26 cellular contexts compared by ENCODE assay signal in genomic region chr1:41883507-41883906, GRCh38. TPM values are rescaled to one million over a fixed set of nuclear protein-coding genes. Genes with fewer than 3 reads are reported as not detected.
DNase-seq lines count a peak whose midpoint lies in the region; ATAC-seq and TF ChIP-seq lines count a peak whose summit lies in the region.
"Had no signal": no experiment of that assay in that cellular context is flagged by ENCODE, and none has a peak within 500 bp of the region (broad histone marks: within the 10 kb centered on the region; RNA-seq: fewer than 3 reads in every experiment).

No MANE protein-coding gene starts in this region.

- H3K4me3 Mint-ChIP-seq in MCF 10A (ENCODE audit: unreplicated experiment): no peak overlapping the region
- H3K4me3 Mint-ChIP-seq: H9, HFFc6 had no signal

- H3K27me3 Mint-ChIP-seq in MCF 10A (ENCODE audit: insufficient read depth, unreplicated experiment): no peaks in the 10 kb centered on the region

- TF ChIP-seq CTCF in breast epithelium (IDR thresholded peaks at IDR 0.05): no peak
- TF ChIP-seq CTCF in MCF 10A (IDR thresholded peaks at IDR 0.05; ENCODE audit: unreplicated experiment): no peak
- no peak for TF ChIP-seq CTCF in prostate gland (IDR thresholded peaks at IDR 0.05)

- WGBS in right cardiac atrium: 49% methylated on average over 3 of the region's 3 CpGs
- 79% methylated on average over 3 of the region's 3 CpGs for WGBS in prostate gland

- CTCF ChIA-PET in MCF 10A (lab: Yijun Ruan, JAX): no interaction called here

- H3K9me3 Mint-ChIP-seq in MCF 10A (ENCODE audit: unreplicated experiment): no peaks in the 10 kb centered on the region
- H3K9me3 Mint-ChIP-seq: CD8-positive, alpha-beta memory T cell; H9; HFFc6 had no signal

- H3K9me3 ChIP-seq in breast epithelium (no peaks in the 10 kb centered on the region), right cardiac atrium (ENCODE audit: control insufficient read depth, low read length) (no peaks in the 10 kb centered on the region), prostate gland (no peaks in the 10 kb centered on the region)
- H3K9me3 ChIP-seq: Peyer's patch, SJSA1 had no signal

- no peaks in the 10 kb centered on the region for H3K4me1 Mint-ChIP-seq in MCF 10A (ENCODE audit: insufficient read depth, unreplicated experiment)

- TF ChIP-seq POLR2A in breast epithelium (IDR thresholded peaks at IDR 0.05): no peak
- TF ChIP-seq POLR2A in prostate gland (IDR thresholded peaks at IDR 0.05): no peak

- H3K4me3 ChIP-seq in breast epithelium (no peak overlapping the region), right cardiac atrium (ENCODE audit: low read length) (no peak overlapping the region), prostate gland (no peak overlapping the region)
- H3K4me3 ChIP-seq: K562, Peyer's patch, SJSA1 had no signal

- no TSS peak for BruUV-seq in MCF 10A (replicated peaks; lab: Mats Ljungman, UMichigan)

- no peak overlapping the region for H3K27ac Mint-ChIP-seq in MCF 10A (ENCODE audit: low read depth, unreplicated experiment)
- H3K27ac Mint-ChIP-seq: H9, HFFc6 had no signal

- H3K36me3 ChIP-seq in breast epithelium (no peaks in the 10 kb centered on the region), prostate gland (no peaks in the 10 kb centered on the region)
- H3K36me3 ChIP-seq: Peyer's patch, SJSA1 had no signal

- POLR2A ChIA-PET in MCF 10A (lab: Yijun Ruan, JAX): interaction anchor here (0.6 kb wide), 1 partner anchor 610 kb away, joined by 3 read pairs; no protein-coding TSS in a partner anchor

- H3K27me3 ChIP-seq in breast epithelium: no peaks in the 10 kb centered on the region
- no peaks in the 10 kb centered on the region for H3K27me3 ChIP-seq in right cardiac atrium (ENCODE audit: control insufficient read depth, insufficient read depth)
- H3K27me3 ChIP-seq in prostate gland (replicated peaks; ENCODE audit: insufficient read depth): no peaks in the 10 kb centered on the region
- H3K27me3 ChIP-seq: Peyer's patch, SJSA1 had no signal

- DNase-seq in breast epithelium (ENCODE audit: low spot score in 2 of 2) (no peak), MCF 10A (ENCODE audit: unreplicated experiment) (no peak), Right ventricle myocardium superior (peak; percentile 44), right cardiac atrium (peak; percentile 27 to 72 (median 69)), prostate gland (ENCODE audit: low spot score) (no peak), HPDE6-E6E7 (ENCODE audit: extremely low spot score) (no peak)
- DNase-seq: Calu3; CD8-positive, alpha-beta memory T cell; DMS153; GDM1; H9; HFFc6; NCI-H1092; NCI-H146; NCI-H2029 treated with DMSO at 0.1 percent for 48 hours; NCI-H345; NCI-H524; NCI-H774; NK-92 treated with Interleukin-12 subunit alpha and Interleukin-12 subunit beta, amount 100 ng/mL, for 24 hours; Peyer's patch had no signal

- intact Hi-C loops in breast epithelium (cut with DNase I; ENCODE audit: low total_unique reads): no loop called here
- intact Hi-C loops in MCF 10A (cut with micrococcal nuclease): no loop called here
- intact Hi-C loops in Right ventricle myocardium superior (cut with DNase I): no loop called here
- intact Hi-C loops in right cardiac atrium (cut with DNase I): no loop called here
- intact Hi-C loops in prostate gland (cut with DNase I): no loop called here

- H3K4me1 ChIP-seq in breast epithelium (no peaks in the 10 kb centered on the region), right cardiac atrium (ENCODE audit: control insufficient read depth, insufficient read depth, low read length) (peaks cover 15% of the 10 kb centered on the region), prostate gland (replicated peaks) (peaks cover 3% of the 10 kb centered on the region)
- H3K4me1 ChIP-seq: Peyer's patch had no signal

- peak; percentile 59 for ATAC-seq in Right ventricle myocardium superior (ENCODE audit: poor library complexity)
- peak; percentile 66 to 74 for ATAC-seq in right cardiac atrium
- ATAC-seq in GM18873 (IDR thresholded peaks at IDR 0.05; ENCODE audit: low FRiP score, unreplicated experiment): no peak
- ATAC-seq in GM18870 (IDR thresholded peaks at IDR 0.05; ENCODE audit: unreplicated experiment): no peak
- ATAC-seq: HepG2 had no signal

- H3K27ac ChIP-seq in breast epithelium (peak overlapping the region; percentile 77 to 81), right cardiac atrium (ENCODE audit: low read length) (peak overlapping the region; percentile 58), prostate gland (peak overlapping the region; percentile 73 to 79)
- H3K27ac ChIP-seq: 22Rv1, Peyer's patch, SJSA1 had no signal

- H3K36me3 Mint-ChIP-seq in MCF 10A (ENCODE audit: insufficient read depth, unreplicated experiment): no peaks in the 10 kb centered on the region
- H3K36me3 Mint-ChIP-seq: CD8-positive, alpha-beta memory T cell had no signal

RNA-seq across cellular contexts. Expression of gene HIVEP3, which starts 35.2 kb away (rescaled TPM):
- total RNA-seq in breast epithelium (10 to 100 TPM in 1 of 3 donors, 1 to 10 TPM in 2; 3.5 to 13.5 (median 9.2) TPM), MCF 10A (2022) (0.61 and 1.2 TPM in 2 replicates), Right ventricle myocardium superior (6.4 TPM), right cardiac atrium (1 to 10 TPM; 6.3 to 7.9 (median 7.4) TPM), prostate gland (10 to 100 TPM in 1 of 2 donors, 1 to 10 TPM in 1; 9.3 to 11.2 TPM)
- 6.5 TPM for polyA plus RNA-seq in right cardiac atrium
- total RNA-seq: HepG2 had no signal

Comparison
In these comparisons a context has a peak if more than half of its experiments do, and no peak if none do; other contexts are left out.
1. DNase-seq: peak in Right ventricle myocardium superior (single experiment) and right cardiac atrium (3 of 3); none in breast epithelium (0 of 2), MCF 10A (single experiment), prostate gland (single experiment) and HPDE6-E6E7 (single experiment).
2. ATAC-seq: peak in Right ventricle myocardium superior (single experiment) and right cardiac atrium (2 of 2); none in GM18873 (single experiment) and GM18870 (single experiment).
3. Peak in every context shown above with its lines, with median percentiles within 50 percentile points of each other: H3K27ac ChIP-seq.